ENCODE assay signal across 1 cellular context in genomic region chr1:150516050-150516591, GRCh38.
TF ChIP-seq lines count a peak whose summit lies in the region.

No MANE protein-coding gene starts in this region.

TF ChIP-seq in IMR-90, 13 proteins besides CTCF, POLR2A, EP300 and RAD21 (continued from another document):
- no peak for TF ChIP-seq ELK1 (IDR thresholded peaks at IDR 0.05; ENCODE audit: borderline replicate concordance, low read depth, low read length)
- no peak for TF ChIP-seq NFE2L2 (IDR thresholded peaks at IDR 0.05; ENCODE audit: low read depth, low read length)
- no peak for TF ChIP-seq MAZ (IDR thresholded peaks at IDR 0.05; ENCODE audit: borderline replicate concordance, low read depth, low read length)
- no peak for TF ChIP-seq RFX5 (IDR thresholded peaks at IDR 0.05; ENCODE audit: low read depth, low read length)
- no peak for TF ChIP-seq MAFK (IDR thresholded peaks at IDR 0.05; ENCODE audit: low read depth, low read length)
- no peak for TF ChIP-seq SMC3 (IDR thresholded peaks at IDR 0.05; ENCODE audit: low read depth, low read length)
- TF ChIP-seq FOS (IDR thresholded peaks at IDR 0.05; ENCODE audit: low read depth, low read length) = no peak
- no peak for TF ChIP-seq CEBPB (IDR thresholded peaks at IDR 0.05; ENCODE audit: low read depth, low read length)
- TF ChIP-seq BHLHE40 (IDR thresholded peaks at IDR 0.05; ENCODE audit: low read depth, low read length) = no peak
- TF ChIP-seq CHD1 (IDR thresholded peaks at IDR 0.05; ENCODE audit: low read depth, low read length) = no peak
- TF ChIP-seq, protein P1, sequence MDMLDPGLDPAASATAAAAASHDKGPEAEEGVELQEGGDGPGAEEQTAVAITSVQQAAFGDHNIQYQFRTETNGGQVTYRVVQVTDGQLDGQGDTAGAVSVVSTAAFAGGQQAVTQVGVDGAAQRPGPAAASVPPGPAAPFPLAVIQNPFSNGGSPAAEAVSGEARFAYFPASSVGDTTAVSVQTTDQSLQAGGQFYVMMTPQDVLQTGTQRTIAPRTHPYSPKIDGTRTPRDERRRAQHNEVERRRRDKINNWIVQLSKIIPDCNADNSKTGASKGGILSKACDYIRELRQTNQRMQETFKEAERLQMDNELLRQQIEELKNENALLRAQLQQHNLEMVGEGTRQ (IDR thresholded peaks at IDR 0.05; ENCODE audit: low read depth, low read length) = no peak
- no peak for TF ChIP-seq RCOR1 (IDR thresholded peaks at IDR 0.05; ENCODE audit: insufficient replicate concordance, low read length)
